ENCODE assay signal across 8 cellular contexts in genomic region chr11:121367434-121367833, GRCh38.
DNase-seq lines count a peak whose midpoint lies in the region; ATAC-seq and TF ChIP-seq lines count a peak whose summit lies in the region.

No MANE protein-coding gene starts in this region.

- H3K4me3 ChIP-seq in astrocyte of the spinal cord (ENCODE audit: low read depth, low read length) = no peak overlapping the region

- TF ChIP-seq CTCF in astrocyte of the spinal cord (IDR thresholded peaks at IDR 0.05; ENCODE audit: low read depth, low read length) = no peak

- in situ Hi-C loops in astrocyte of the spinal cord (cut with HindIII; ENCODE audit: low sequenced_read_pairs) = no loop called here

- peak; percentile 60 for DNase-seq in activated CD8-positive, alpha-beta memory T cell treated with anti-CD3 and anti-CD28 coated beads for 24 hours
- DNase-seq in activated CD8-positive, alpha-beta memory T cell treated with anti-CD3 and anti-CD28 coated beads, Interleukin-2, amount 50 U/mL, for 48 hours = no peak
- DNase-seq in M059J (ENCODE audit: low read depth) (peak; percentile 43), astrocyte of the spinal cord (ENCODE audit: low read depth, low spot score) (peak; percentile 56), smooth muscle cell of the brain vasculature (ENCODE audit: low read depth, low spot score) (peak; percentile 4), mucosa of gallbladder (ENCODE audit: low spot score) (no peak)
- DNase-seq in activated CD4-positive, CD25-positive, alpha-beta regulatory T cell treated with anti-CD3 and anti-CD28 coated beads, Interleukin-2, amount 50 U/mL, for 72 hours = no peak

- peak; percentile 92 for ATAC-seq in GM21786 (IDR thresholded peaks at IDR 0.05; ENCODE audit: unreplicated experiment)

Comparison
In these comparisons a context has a peak if more than half of its experiments do, and no peak if none do; other contexts are left out.
1. DNase-seq: peak in activated CD8-positive, alpha-beta memory T cell treated with anti-CD3 and anti-CD28 coated beads for 24 hours (single experiment), M059J (single experiment), astrocyte of the spinal cord (single experiment) and smooth muscle cell of the brain vasculature (single experiment); none in activated CD8-positive, alpha-beta memory T cell treated with anti-CD3 and anti-CD28 coated beads, Interleukin-2, amount 50 U/mL, for 48 hours (single experiment), mucosa of gallbladder (single experiment) and activated CD4-positive, CD25-positive, alpha-beta regulatory T cell treated with anti-CD3 and anti-CD28 coated beads, Interleukin-2, amount 50 U/mL, for 72 hours (single experiment).